Comparison of ENCODE assay signal across 8 cellular contexts in the genomic region with DNA sequence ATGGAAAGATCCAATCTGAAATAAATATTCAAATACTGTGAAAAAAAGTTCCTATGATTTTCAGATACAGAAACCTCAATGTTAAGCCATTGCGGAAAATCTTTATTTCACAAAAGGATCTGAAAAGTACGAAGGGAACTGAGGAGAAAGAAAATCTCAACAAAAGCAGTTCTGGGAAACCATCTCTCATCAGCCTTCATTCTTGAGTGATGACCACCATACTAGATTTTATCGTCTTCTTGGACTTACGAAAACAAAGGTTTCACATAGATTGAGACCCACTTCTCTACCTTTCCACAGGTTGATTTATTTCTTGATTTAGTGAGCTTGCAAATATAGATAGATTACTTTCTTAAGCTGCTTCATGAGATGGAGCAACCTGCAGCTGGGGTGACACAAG.
"Had no signal": no experiment of that assay in that cellular context is flagged by ENCODE, and none has a peak within 500 bp of the region (broad histone marks: within the 10 kb centered on the region; RNA-seq: fewer than 3 reads in every experiment).

No MANE protein-coding gene starts in this region.

- DNase-seq: GDM1, GF-D8 had no signal

- H3K4me3 ChIP-seq: GM12878 had no signal

- FAIRE-seq: G401.6, GM12878, GM12891, GM12892, GM18507, GM19239 had no signal

- ATAC-seq: GM12878 had no signal
